In genomic region chr11:125624756-125625213, GRCh38 we compare ENCODE assay signal across 8 cellular contexts. TPM values are rescaled to one million over a fixed set of nuclear protein-coding genes. Genes with fewer than 3 reads are reported as not detected.
DNase-seq lines count a peak whose midpoint lies in the region; ATAC-seq, FAIRE-seq and TF ChIP-seq lines count a peak whose summit lies in the region.

Gene CHEK1 (plus strand): TSS chr11:125625163. CDS start chr11:125626769, 1,606 bp downstream.

- H3K4me1 ChIP-seq in adipocyte (ENCODE audit: control insufficient read depth, insufficient read depth, low read length) (peaks cover 24% of the 10 kb centered on the region), kidney (ENCODE audit: control insufficient read depth in 1 of 2, insufficient read depth in 1 of 2, low read depth in 1 of 2, low read length in 2 of 2) (peaks cover 0 to 4% of the 10 kb centered on the region in 2 donors), thoracic aorta (ENCODE audit: control insufficient read depth in 1 of 2, low read depth in 2 of 2) (peaks cover 17 to 38% of the 10 kb centered on the region in 2 donors)

- no peaks in the 10 kb centered on the region for H3K9me3 ChIP-seq in adipocyte (ENCODE audit: control insufficient read depth, low read length)
- no peaks in the 10 kb centered on the region for H3K9me3 ChIP-seq in kidney (ENCODE audit: control insufficient read depth in 1 of 2, low read length in 2 of 2)
- no peaks in the 10 kb centered on the region for H3K9me3 ChIP-seq in thoracic aorta

- ATAC-seq in thoracic aorta (ENCODE audit: insufficient number of reproducible peaks, low FRiP score, low read depth): no peak
- no peak for ATAC-seq in omental fat pad (ENCODE audit: low FRiP score)

- peak within 1 kb of the TSS; percentile 97 for H3K9ac ChIP-seq in adipocyte (ENCODE audit: low read length)
- peak within 1 kb of the TSS; percentile 21 to 88 for H3K9ac ChIP-seq in kidney (ENCODE audit: low read length in 2 of 2)

- peak within 1 kb of the TSS; percentile 83 for H3K4me3 ChIP-seq in adipocyte (ENCODE audit: low read length)
- H3K4me3 ChIP-seq in kidney (ENCODE audit: low read length in 2 of 2): peak within 1 kb of the TSS; percentile 78 to 83
- peak within 1 kb of the TSS; percentile 96 for H3K4me3 ChIP-seq in thoracic aorta

- intact Hi-C loops in kidney (cut with DNase I): no loop called here

- no peak for FAIRE-seq in kidney (lab: Jason Lieb, UNC)

- TF ChIP-seq CTCF in kidney (IDR thresholded peaks at IDR 0.05; ENCODE audit: borderline replicate concordance, extremely low read depth, insufficient read depth): no peak
- TF ChIP-seq CTCF in thoracic aorta (IDR thresholded peaks at IDR 0.05): no peak
- TF ChIP-seq CTCF in omental fat pad (IDR thresholded peaks at IDR 0.05): no peak

- peaks cover 21% of the 10 kb centered on the region for H3K36me3 ChIP-seq in adipocyte (ENCODE audit: control insufficient read depth, insufficient read depth, low read length, severe bottlenecking)
- H3K36me3 ChIP-seq in kidney (ENCODE audit: control insufficient read depth in 1 of 2, insufficient read depth in 2 of 2, low read length in 2 of 2): peaks cover 9 to 11% of the 10 kb centered on the region in 2 donors
- peaks cover 20% of the 10 kb centered on the region for H3K36me3 ChIP-seq in thoracic aorta

- H3K27me3 ChIP-seq in adipocyte (replicated peaks; ENCODE audit: control insufficient read depth, insufficient read depth, low read length): no peaks in the 10 kb centered on the region
- no peaks in the 10 kb centered on the region for H3K27me3 ChIP-seq in thoracic aorta (replicated peaks; ENCODE audit: insufficient read depth)

- DNase-seq in activated CD8-positive, alpha-beta memory T cell treated with anti-CD3 and anti-CD28 coated beads for 24 hours: peak; percentile 58
- no peak for DNase-seq in activated CD8-positive, alpha-beta memory T cell treated with anti-CD3 and anti-CD28 coated beads, Interleukin-2, amount 50 U/mL, for 4 hours
- no peak for DNase-seq in adipocyte (ENCODE audit: low read depth)
- DNase-seq in kidney: no peak
- DNase-seq in thoracic aorta (ENCODE audit: low spot score): no peak
- no peak for DNase-seq in omental fat pad (ENCODE audit: low spot score)
- no peak for DNase-seq in AG08395 (ENCODE audit: low spot score)
- no peak for DNase-seq in NCI-H446 (lab: John Stamatoyannopoulos, UW)

- H3K27ac ChIP-seq in kidney (ENCODE audit: low read depth in 2 of 2, low read length in 2 of 2) (peak within 1 kb of the TSS; percentile 94 to 96), thoracic aorta (peak within 1 kb of the TSS; percentile 94 to 99)

RNA-seq across cellular contexts. Expression of gene CHEK1, which starts in this region (rescaled TPM):
- total RNA-seq in kidney: 4.9 TPM
- 4.6 TPM for polyA plus RNA-seq in kidney (ENCODE audit: insufficient read depth, low read depth, low replicate concordance)
- 1 to 10 TPM in 1 of 2 donors, under 1 TPM in 1; 0.41 to 3.5 TPM for total RNA-seq in thoracic aorta
- total RNA-seq in omental fat pad: 1 to 10 TPM; 1.2 to 5.4 (median 3.0) TPM
